18 cellular contexts compared by ENCODE assay signal in the genomic region with DNA sequence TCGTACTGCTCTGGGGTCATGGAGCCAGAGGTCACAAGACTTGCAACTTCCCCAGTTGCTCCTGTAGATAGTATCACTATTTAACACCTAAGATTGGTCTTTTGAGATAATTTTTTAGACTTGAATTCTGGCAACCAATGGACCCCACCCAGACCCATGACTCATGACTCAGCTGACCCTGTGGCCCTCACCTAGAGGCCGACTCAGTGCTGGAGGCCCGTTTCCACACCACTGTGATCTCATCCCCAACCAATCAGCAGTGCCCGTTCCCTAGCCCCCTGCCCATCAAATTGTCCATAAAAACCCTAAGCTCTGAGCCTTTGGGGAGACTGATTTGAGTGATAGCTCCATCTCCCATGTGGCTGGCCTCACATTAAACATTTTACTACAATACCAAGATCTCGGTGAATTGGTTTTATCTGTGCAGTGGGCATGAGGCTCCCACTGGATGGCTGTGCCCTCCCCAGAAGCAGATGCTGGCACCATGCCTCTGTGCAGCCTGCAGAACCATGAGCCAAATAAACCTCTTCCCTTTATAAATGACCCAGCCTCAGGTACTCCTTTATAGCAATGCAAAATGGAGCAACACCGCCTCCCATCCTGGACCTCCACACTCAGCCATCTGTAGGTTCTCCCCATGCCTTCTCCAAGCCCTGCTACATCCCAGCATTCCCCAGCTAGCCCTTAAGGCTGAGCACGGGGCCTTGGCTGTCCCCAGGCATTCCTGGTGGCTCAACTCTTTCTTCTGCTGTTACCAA.
DNase-seq lines count a peak whose midpoint lies in the region; ATAC-seq and TF ChIP-seq lines count a peak whose summit lies in the region.
"Had no signal": no experiment of that assay in that cellular context is flagged by ENCODE, and none has a peak within 500 bp of the region (broad histone marks: within the 10 kb centered on the region; RNA-seq: fewer than 3 reads in every experiment).

No MANE protein-coding gene starts in this region.

- H3K4me3 Mint-ChIP-seq in activated naive CD8-positive, alpha-beta T cell treated with anti-CD3 and anti-CD28 coated beads, Interleukin-2, amount 10 ng/mL, durations not matched to agents 7 days and 5 days, result no peak overlapping the region
- H3K4me3 Mint-ChIP-seq in activated naive CD8-positive, alpha-beta T cell treated with anti-CD3 and anti-CD28 coated beads for 36 hours, result no peak overlapping the region
- no peak overlapping the region for H3K4me3 Mint-ChIP-seq in central memory CD8-positive, alpha-beta T cell
- H3K4me3 Mint-ChIP-seq: CD4-positive, CD25-positive, alpha-beta regulatory T cell; H9 had no signal

- peaks cover 2% of the 10 kb centered on the region for H3K4me1 Mint-ChIP-seq in activated naive CD8-positive, alpha-beta T cell treated with anti-CD3 and anti-CD28 coated beads, Interleukin-2, amount 10 ng/mL, durations not matched to agents 7 days and 5 days
- H3K4me1 Mint-ChIP-seq in activated naive CD8-positive, alpha-beta T cell treated with anti-CD3 and anti-CD28 coated beads for 36 hours, result peaks cover 3% of the 10 kb centered on the region
- peaks cover 14% of the 10 kb centered on the region for H3K4me1 Mint-ChIP-seq in central memory CD8-positive, alpha-beta T cell

- in situ Hi-C loops in G401 (cut with HindIII; ENCODE audit: low sequenced_read_pairs), result no loop called here

- H3K36me3 Mint-ChIP-seq in activated naive CD8-positive, alpha-beta T cell treated with anti-CD3 and anti-CD28 coated beads, Interleukin-2, amount 10 ng/mL, durations not matched to agents 7 days and 5 days, result peaks cover 3% of the 10 kb centered on the region
- H3K36me3 Mint-ChIP-seq in activated naive CD8-positive, alpha-beta T cell treated with anti-CD3 and anti-CD28 coated beads for 36 hours, result peaks cover 3% of the 10 kb centered on the region
- H3K36me3 Mint-ChIP-seq in central memory CD8-positive, alpha-beta T cell (ENCODE audit: insufficient read depth), result peaks cover 5% of the 10 kb centered on the region

- TF ChIP-seq CTCF in spleen (IDR thresholded peaks at IDR 0.05 in 8 of 11, conservative IDR thresholded peaks at IDR 0.05 in 3 of 11), result no peak
- no peak for TF ChIP-seq CTCF in coronary artery (IDR thresholded peaks at IDR 0.05)

- peaks cover 0 to 9% (median 8%) of the 10 kb centered on the region in 6 donors for H3K4me1 ChIP-seq in spleen

- no peak for ATAC-seq in activated naive CD8-positive, alpha-beta T cell treated with anti-CD3 and anti-CD28 coated beads, Interleukin-2, amount 10 ng/mL, durations not matched to agents 7 days and 5 days (ENCODE audit: low read depth)
- ATAC-seq in central memory CD8-positive, alpha-beta T cell (replicated peaks; ENCODE audit: extremely low read depth, poor library complexity, severe bottlenecking), result no peak
- ATAC-seq: GM12878 had no signal

- WGBS in spleen, 5 donors, result 86 to 93% (median 90%) methylated on average over 7 of the region's 7 CpGs

- peaks cover 0 to 52% (median 0%) of the 10 kb centered on the region in 6 donors for H3K36me3 ChIP-seq in spleen

- no peaks in the 10 kb centered on the region for H3K9me3 Mint-ChIP-seq in activated naive CD8-positive, alpha-beta T cell treated with anti-CD3 and anti-CD28 coated beads, Interleukin-2, amount 10 ng/mL, durations not matched to agents 7 days and 5 days
- no peaks in the 10 kb centered on the region for H3K9me3 Mint-ChIP-seq in activated naive CD8-positive, alpha-beta T cell treated with anti-CD3 and anti-CD28 coated beads for 36 hours
- H3K9me3 Mint-ChIP-seq in central memory CD8-positive, alpha-beta T cell, result no peaks in the 10 kb centered on the region
- H3K9me3 Mint-ChIP-seq: CD4-positive, CD25-positive, alpha-beta regulatory T cell had no signal

- H3K27ac ChIP-seq in spleen, result no peak overlapping the region
- no peak overlapping the region for H3K27ac ChIP-seq in coronary artery
- H3K27ac ChIP-seq: HL-60 had no signal

- no peaks in the 10 kb centered on the region for H3K27me3 ChIP-seq in spleen (replicated peaks in 1 of 7)
- H3K27me3 ChIP-seq: BLaER1 had no signal

- H3K9me3 ChIP-seq in spleen, result no peaks in the 10 kb centered on the region

- H3K27me3 Mint-ChIP-seq in activated naive CD8-positive, alpha-beta T cell treated with anti-CD3 and anti-CD28 coated beads, Interleukin-2, amount 10 ng/mL, durations not matched to agents 7 days and 5 days, result no peaks in the 10 kb centered on the region
- H3K27me3 Mint-ChIP-seq in activated naive CD8-positive, alpha-beta T cell treated with anti-CD3 and anti-CD28 coated beads for 36 hours, result no peaks in the 10 kb centered on the region
- no peaks in the 10 kb centered on the region for H3K27me3 Mint-ChIP-seq in central memory CD8-positive, alpha-beta T cell
- H3K27me3 Mint-ChIP-seq: CD4-positive, CD25-positive, alpha-beta regulatory T cell had no signal

- DNase-seq in activated naive CD8-positive, alpha-beta T cell treated with anti-CD3 and anti-CD28 coated beads, Interleukin-2, amount 10 ng/mL, durations not matched to agents 7 days and 5 days, result no peak
- no peak for DNase-seq in activated naive CD8-positive, alpha-beta T cell treated with anti-CD3 and anti-CD28 coated beads for 36 hours
- DNase-seq in G401 (ENCODE audit: low spot score) (peak; percentile 52), spleen (peak; percentile 30), coronary artery (ENCODE audit: low spot score) (no peak), COR-L47 (lab: John Stamatoyannopoulos, UW) (no peak), putamen (ENCODE audit: low spot score) (no peak)
- DNase-seq in central memory CD8-positive, alpha-beta T cell (ENCODE audit: low spot score in 2 of 2), result no peak
- DNase-seq: 8988T; AML-193; Calu3; CD4-positive, CD25-positive, alpha-beta regulatory T cell; DMS 273 treated with DMSO at 0.1 percent for 48 hours; GOT3; H9 had no signal

- POLR2A ChIA-PET in activated naive CD8-positive, alpha-beta T cell treated with anti-CD3 and anti-CD28 coated beads, Interleukin-2, amount 10 ng/mL, durations not matched to agents 7 days and 5 days (lab: Charles Lee), result interaction anchor here (1.1 to 1.5 kb wide), 2 partner anchors 9 to 146 kb away, joined by 4 read pairs; no protein-coding TSS in a partner anchor

- H3K4me3 ChIP-seq in spleen (no peak overlapping the region), coronary artery (no peak overlapping the region)
- H3K4me3 ChIP-seq: BLaER1, GM12878 had no signal

- intact Hi-C loops in spleen (cut with DNase I; ENCODE audit: low total_unique reads), result loop anchor here (10.0 kb wide), 1 partner anchor 247 kb away; a partner anchor contains a TSS

- TF ChIP-seq POLR2A in spleen (IDR thresholded peaks at IDR 0.05), result no peak

- peak overlapping the region; percentile 38 for H3K27ac Mint-ChIP-seq in activated naive CD8-positive, alpha-beta T cell treated with anti-CD3 and anti-CD28 coated beads, Interleukin-2, amount 10 ng/mL, durations not matched to agents 7 days and 5 days
- no peak overlapping the region for H3K27ac Mint-ChIP-seq in activated naive CD8-positive, alpha-beta T cell treated with anti-CD3 and anti-CD28 coated beads for 36 hours
- H3K27ac Mint-ChIP-seq in central memory CD8-positive, alpha-beta T cell (ENCODE audit: low read depth), result peak overlapping the region; percentile 29

Comparison
In these comparisons a context has a peak if more than half of its experiments do, and no peak if none do; other contexts are left out.
1. DNase-seq: peak in G401 (single experiment) and spleen (single experiment); none in activated naive CD8-positive, alpha-beta T cell treated with anti-CD3 and anti-CD28 coated beads, Interleukin-2, amount 10 ng/mL, durations not matched to agents 7 days and 5 days (single experiment), activated naive CD8-positive, alpha-beta T cell treated with anti-CD3 and anti-CD28 coated beads for 36 hours (single experiment), central memory CD8-positive, alpha-beta T cell (0 of 2), coronary artery (single experiment), COR-L47 (single experiment) and putamen (single experiment).